8 cellular contexts compared by ENCODE assay signal in genomic region chr7:117119192-117119924, GRCh38.
A peak's percentile ranks its signal among the peaks of the same experiment; 100 is the strongest.
DNase-seq lines count a peak whose midpoint lies in the region; ATAC-seq and TF ChIP-seq lines count a peak whose summit lies in the region.

No MANE protein-coding gene starts in this region.

- no peak overlapping the region for H3K4me3 Mint-ChIP-seq in activated B cell treated with CpG ODN at 0.5 μM for 24 hours
- H3K4me3 Mint-ChIP-seq in chondrocyte (ENCODE audit: unreplicated experiment), result no peak overlapping the region

- CTCF ChIA-PET in activated B cell treated with CpG ODN at 0.5 μM for 24 hours (lab: Charles Lee), result interaction anchor here (0.9 to 13.2 kb wide), 5 partner anchors 9 to 189 kb away, joined by 3 to 225 read pairs (median 7); no protein-coding TSS in a partner anchor

- POLR2A ChIA-PET in activated B cell treated with CpG ODN at 0.5 μM for 24 hours (lab: Charles Lee), result no interaction called here

- peak; percentile 84 for DNase-seq in Ammon's horn (ENCODE audit: low spot score)
- DNase-seq in NCI-H2107 (lab: John Stamatoyannopoulos, UW), result peak; percentile 79
- DNase-seq in activated B cell treated with CpG ODN at 0.5 μM for 24 hours, result peak; percentile 41
- DNase-seq in chondrocyte (ENCODE audit: low spot score), result no peak
- DNase-seq in left kidney (ENCODE audit: low read depth, low spot score), result peak; percentile 93
- peak; percentile 57 to 76 for DNase-seq in stimulated activated CD4-positive, alpha-beta T cell treated with anti-CD3 and anti-CD28 coated beads, Interleukin-4, amount 100 ng/mL, for 4 hours

- no peak overlapping the region for H3K27ac Mint-ChIP-seq in activated B cell treated with CpG ODN at 0.5 μM for 24 hours
- H3K27ac Mint-ChIP-seq in chondrocyte (ENCODE audit: unreplicated experiment), result no peak overlapping the region

- TF ChIP-seq CTCF in activated B cell treated with CpG ODN at 0.5 μM for 24 hours (IDR thresholded peaks at IDR 0.05) (peak; percentile 66), chondrocyte (IDR thresholded peaks at IDR 0.05) (peak; percentile 98)

- no peaks in the 10 kb centered on the region for H3K9me3 Mint-ChIP-seq in activated B cell treated with CpG ODN at 0.5 μM for 24 hours
- no peaks in the 10 kb centered on the region for H3K9me3 Mint-ChIP-seq in chondrocyte (ENCODE audit: low read depth)

- H3K36me3 Mint-ChIP-seq in activated B cell treated with CpG ODN at 0.5 μM for 24 hours (ENCODE audit: low read depth), result no peaks in the 10 kb centered on the region
- peaks cover 15% of the 10 kb centered on the region for H3K36me3 Mint-ChIP-seq in chondrocyte (ENCODE audit: low read depth)

- intact Hi-C loops in activated B cell treated with CpG ODN at 0.5 μM for 24 hours (cut with micrococcal nuclease), result loop anchor here (1.0 to 10.0 kb wide), 5 partner anchors 131 to 1065 kb away; partner anchors contain the start of genes LSM8 and MET

- ATAC-seq in GM21367 (IDR thresholded peaks at IDR 0.05; ENCODE audit: unreplicated experiment) (peak; percentile 61), activated B cell treated with CpG ODN at 0.5 μM for 24 hours (ENCODE audit: low read depth) (no peak), GM19467 (IDR thresholded peaks at IDR 0.05; ENCODE audit: unreplicated experiment) (no peak)

- no peaks in the 10 kb centered on the region for H3K27me3 Mint-ChIP-seq in activated B cell treated with CpG ODN at 0.5 μM for 24 hours
- H3K27me3 Mint-ChIP-seq in chondrocyte (ENCODE audit: low read depth), result no peaks in the 10 kb centered on the region

- no peaks in the 10 kb centered on the region for H3K4me1 Mint-ChIP-seq in activated B cell treated with CpG ODN at 0.5 μM for 24 hours
- peaks cover 60% of the 10 kb centered on the region for H3K4me1 Mint-ChIP-seq in chondrocyte (ENCODE audit: low read depth)
